Comparison of ENCODE assay signal across 25 cellular contexts in the genomic region with DNA sequence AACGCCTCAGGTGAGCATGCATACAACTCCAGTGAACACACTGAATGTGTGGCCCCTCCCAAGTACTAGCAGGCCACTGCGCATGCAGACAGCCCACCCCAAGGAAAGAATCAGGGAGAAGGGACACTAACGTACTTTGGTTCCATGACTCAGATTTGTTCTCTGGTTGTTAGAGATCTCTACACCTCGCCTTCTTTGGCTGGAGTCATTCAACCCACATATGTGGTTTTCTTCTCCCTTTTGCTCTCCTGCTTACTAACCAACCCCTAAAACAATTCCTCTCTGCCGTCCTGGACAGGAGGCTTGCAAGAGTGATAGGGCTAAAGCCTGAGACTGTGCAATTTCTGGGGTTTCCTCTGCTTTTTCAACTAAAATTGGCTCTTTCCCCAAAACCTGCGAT. TPM values are rescaled to one million over a fixed set of nuclear protein-coding genes. Genes with fewer than 3 reads are reported as not detected.
DNase-seq lines count a peak whose midpoint lies in the region; ATAC-seq lines count a peak whose summit lies in the region.
"Had no signal": no experiment of that assay in that cellular context is flagged by ENCODE, and none has a peak within 500 bp of the region (broad histone marks: within the 10 kb centered on the region; RNA-seq: fewer than 3 reads in every experiment).

No MANE protein-coding gene starts in this region.

- H3K27ac Mint-ChIP-seq in activated T-cell treated with anti-CD3 and anti-CD28 coated beads, Interleukin-2, amount 50 U/mL, for 72 hours = no peak overlapping the region
- H3K27ac Mint-ChIP-seq in stimulated activated naive CD8-positive, alpha-beta T cell treated with anti-CD3 and anti-CD28 coated beads, Interleukin-15, amount 100 ng/mL, for 72 hours = no peak overlapping the region
- peak overlapping the region; percentile 83 for H3K27ac Mint-ChIP-seq in dendritic cell treated with granulocyte-macrophage colony-stimulating factor and Interleukin-4, amounts not matched to agents 40 ng/mL and 50 ng/mL, for 4 days
- H3K27ac Mint-ChIP-seq in stimulated activated naive CD8-positive, alpha-beta T cell treated with anti-CD3 and anti-CD28 coated beads, Interleukin-15, Interleukin-2, amounts not matched to agents 100 ng/mL and 50 ng/mL, for 24 hours = peak overlapping the region; percentile 6
- H3K27ac Mint-ChIP-seq: B cell, GM23338, HFFc6 had no signal

- intact Hi-C loops in dendritic cell treated with granulocyte-macrophage colony-stimulating factor and Interleukin-4, amounts not matched to agents 40 ng/mL and 50 ng/mL, for 4 days (cut with micrococcal nuclease) = no loop called here

- peak; percentile 60 to 72 for ATAC-seq in activated T-cell treated with anti-CD3 and anti-CD28 coated beads, Interleukin-2, amount 50 U/mL, for 72 hours (replicated peaks in 1 of 2)
- peak; percentile 37 for ATAC-seq in stimulated activated naive CD8-positive, alpha-beta T cell treated with anti-CD3 and anti-CD28 coated beads, Interleukin-15, Interleukin-2, amounts not matched to agents 100 U/mL and 50 U/mL, for 24 hours
- ATAC-seq in stimulated activated naive CD8-positive, alpha-beta T cell treated with anti-CD3 and anti-CD28 coated beads, Interleukin-15, amount 100 ng/mL, for 72 hours = no peak
- ATAC-seq: GM12878, GM23338, HCT116 had no signal

- peaks cover 64% of the 10 kb centered on the region for H3K4me1 Mint-ChIP-seq in activated T-cell treated with anti-CD3 and anti-CD28 coated beads, Interleukin-2, amount 50 U/mL, for 72 hours (ENCODE audit: low read depth)
- H3K4me1 Mint-ChIP-seq in stimulated activated naive CD8-positive, alpha-beta T cell treated with anti-CD3 and anti-CD28 coated beads, Interleukin-15, amount 100 ng/mL, for 72 hours = peaks cover 75% of the 10 kb centered on the region
- peaks cover 74% of the 10 kb centered on the region for H3K4me1 Mint-ChIP-seq in dendritic cell treated with granulocyte-macrophage colony-stimulating factor and Interleukin-4, amounts not matched to agents 40 ng/mL and 50 ng/mL, for 4 days (ENCODE audit: low read depth)
- peaks cover 77% of the 10 kb centered on the region for H3K4me1 Mint-ChIP-seq in stimulated activated naive CD8-positive, alpha-beta T cell treated with anti-CD3 and anti-CD28 coated beads, Interleukin-15, Interleukin-2, amounts not matched to agents 100 ng/mL and 50 ng/mL, for 24 hours (ENCODE audit: low read depth)
- H3K4me1 Mint-ChIP-seq: GM23338 had no signal

- no peaks in the 10 kb centered on the region for H3K27me3 Mint-ChIP-seq in activated T-cell treated with anti-CD3 and anti-CD28 coated beads, Interleukin-2, amount 50 U/mL, for 72 hours (ENCODE audit: low read depth)
- no peaks in the 10 kb centered on the region for H3K27me3 Mint-ChIP-seq in stimulated activated naive CD8-positive, alpha-beta T cell treated with anti-CD3 and anti-CD28 coated beads, Interleukin-15, amount 100 ng/mL, for 72 hours
- H3K27me3 Mint-ChIP-seq in dendritic cell treated with granulocyte-macrophage colony-stimulating factor and Interleukin-4, amounts not matched to agents 40 ng/mL and 50 ng/mL, for 4 days = no peaks in the 10 kb centered on the region
- H3K27me3 Mint-ChIP-seq in stimulated activated naive CD8-positive, alpha-beta T cell treated with anti-CD3 and anti-CD28 coated beads, Interleukin-15, Interleukin-2, amounts not matched to agents 100 ng/mL and 50 ng/mL, for 24 hours = no peaks in the 10 kb centered on the region
- H3K27me3 Mint-ChIP-seq: B cell; CD8-positive, alpha-beta memory T cell had no signal

- peak overlapping the region; percentile 2 to 41 for H3K4me3 Mint-ChIP-seq in activated T-cell treated with anti-CD3 and anti-CD28 coated beads, Interleukin-2, amount 50 U/mL, for 72 hours
- no peak overlapping the region for H3K4me3 Mint-ChIP-seq in stimulated activated naive CD8-positive, alpha-beta T cell treated with anti-CD3 and anti-CD28 coated beads, Interleukin-15, amount 100 ng/mL, for 72 hours
- H3K4me3 Mint-ChIP-seq in dendritic cell treated with granulocyte-macrophage colony-stimulating factor and Interleukin-4, amounts not matched to agents 40 ng/mL and 50 ng/mL, for 4 days = no peak overlapping the region
- H3K4me3 Mint-ChIP-seq in stimulated activated naive CD8-positive, alpha-beta T cell treated with anti-CD3 and anti-CD28 coated beads, Interleukin-15, Interleukin-2, amounts not matched to agents 100 ng/mL and 50 ng/mL, for 24 hours = no peak overlapping the region
- H3K4me3 Mint-ChIP-seq: B cell, GM23338, HFFc6 had no signal

- DNase-seq in activated T-cell treated with anti-CD3 and anti-CD28 coated beads, Interleukin-2, amount 50 U/mL, for 72 hours = no peak
- DNase-seq in activated T-cell treated with anti-CD3 and anti-CD28 coated beads, Interleukin-2, amount 50 U/mL, for 1 hour = no peak
- no peak for DNase-seq in stimulated activated naive CD8-positive, alpha-beta T cell treated with anti-CD3 and anti-CD28 coated beads, Interleukin-15, Interleukin-2, amounts not matched to agents 100 U/mL and 50 U/mL, for 24 hours
- DNase-seq in stimulated activated naive CD8-positive, alpha-beta T cell treated with anti-CD3 and anti-CD28 coated beads, Interleukin-15, amount 100 ng/mL, for 72 hours = no peak
- DNase-seq in NCI-H748 treated with DMSO at 0.1 percent for 48 hours (lab: John Stamatoyannopoulos, UW) (no peak), AG20443 (ENCODE audit: low spot score) (no peak)
- DNase-seq: 8988T; CD4-positive, CD25-positive, alpha-beta regulatory T cell; CD8-positive, alpha-beta memory T cell; COR-L47; DMS 273 treated with DMSO at 0.1 percent for 48 hours; DMS53; DND-41; EL; H7; HFFc6 had no signal

- no peaks in the 10 kb centered on the region for H3K9me3 Mint-ChIP-seq in activated T-cell treated with anti-CD3 and anti-CD28 coated beads, Interleukin-2, amount 50 U/mL, for 72 hours
- H3K9me3 Mint-ChIP-seq in stimulated activated naive CD8-positive, alpha-beta T cell treated with anti-CD3 and anti-CD28 coated beads, Interleukin-15, amount 100 ng/mL, for 72 hours = no peaks in the 10 kb centered on the region
- H3K9me3 Mint-ChIP-seq in dendritic cell treated with granulocyte-macrophage colony-stimulating factor and Interleukin-4, amounts not matched to agents 40 ng/mL and 50 ng/mL, for 4 days = no peaks in the 10 kb centered on the region
- no peaks in the 10 kb centered on the region for H3K9me3 Mint-ChIP-seq in stimulated activated naive CD8-positive, alpha-beta T cell treated with anti-CD3 and anti-CD28 coated beads, Interleukin-15, Interleukin-2, amounts not matched to agents 100 ng/mL and 50 ng/mL, for 24 hours
- H3K9me3 Mint-ChIP-seq: CD4-positive, CD25-positive, alpha-beta regulatory T cell; CD8-positive, alpha-beta memory T cell; HFFc6 had no signal

- H3K36me3 Mint-ChIP-seq in activated T-cell treated with anti-CD3 and anti-CD28 coated beads, Interleukin-2, amount 50 U/mL, for 72 hours (ENCODE audit: insufficient read depth in 2 of 2) = no peaks in the 10 kb centered on the region
- no peaks in the 10 kb centered on the region for H3K36me3 Mint-ChIP-seq in dendritic cell treated with granulocyte-macrophage colony-stimulating factor and Interleukin-4, amounts not matched to agents 40 ng/mL and 50 ng/mL, for 4 days (ENCODE audit: low read depth)
- H3K36me3 Mint-ChIP-seq in stimulated activated naive CD8-positive, alpha-beta T cell treated with anti-CD3 and anti-CD28 coated beads, Interleukin-15, Interleukin-2, amounts not matched to agents 100 ng/mL and 50 ng/mL, for 24 hours (ENCODE audit: low read depth) = no peaks in the 10 kb centered on the region
- H3K36me3 Mint-ChIP-seq: CD4-positive, CD25-positive, alpha-beta regulatory T cell; CD8-positive, alpha-beta memory T cell had no signal

RNA-seq across cellular contexts. Expression of a gene that starts 5.7 kb away (rescaled TPM):
- 100 to 1,000 TPM; 215 to 220 TPM for total RNA-seq in activated T-cell treated with anti-CD3 and anti-CD28 coated beads, Interleukin-2, amount 50 U/mL, for 72 hours
- total RNA-seq: A673, G401, HFFc6, HT1080 had no signal

RNA-seq across cellular contexts. Expression of a gene that starts 21.8 kb away (rescaled TPM):
- 10 to 100 TPM; 42.6 to 68.3 TPM for total RNA-seq in activated T-cell treated with anti-CD3 and anti-CD28 coated beads, Interleukin-2, amount 50 U/mL, for 72 hours
- total RNA-seq: A673, G401, GM23338, HFFc6 had no signal

Comparison
In these comparisons a context has a peak if more than half of its experiments do, and no peak if none do; other contexts are left out.
1. H3K27ac Mint-ChIP-seq: peak in dendritic cell treated with granulocyte-macrophage colony-stimulating factor and Interleukin-4, amounts not matched to agents 40 ng/mL and 50 ng/mL, for 4 days (single experiment) and stimulated activated naive CD8-positive, alpha-beta T cell treated with anti-CD3 and anti-CD28 coated beads, Interleukin-15, Interleukin-2, amounts not matched to agents 100 ng/mL and 50 ng/mL, for 24 hours (single experiment); none in activated T-cell treated with anti-CD3 and anti-CD28 coated beads, Interleukin-2, amount 50 U/mL, for 72 hours (single experiment) and stimulated activated naive CD8-positive, alpha-beta T cell treated with anti-CD3 and anti-CD28 coated beads, Interleukin-15, amount 100 ng/mL, for 72 hours (0 of 2).
2. H3K4me3 Mint-ChIP-seq: peak in activated T-cell treated with anti-CD3 and anti-CD28 coated beads, Interleukin-2, amount 50 U/mL, for 72 hours (2 of 2); none in stimulated activated naive CD8-positive, alpha-beta T cell treated with anti-CD3 and anti-CD28 coated beads, Interleukin-15, amount 100 ng/mL, for 72 hours (0 of 2), dendritic cell treated with granulocyte-macrophage colony-stimulating factor and Interleukin-4, amounts not matched to agents 40 ng/mL and 50 ng/mL, for 4 days (single experiment) and stimulated activated naive CD8-positive, alpha-beta T cell treated with anti-CD3 and anti-CD28 coated beads, Interleukin-15, Interleukin-2, amounts not matched to agents 100 ng/mL and 50 ng/mL, for 24 hours (single experiment).